In genomic region chr2:127063701-127064590, GRCh38 we compare ENCODE assay signal across 1 cellular context.
TF ChIP-seq lines count a peak whose summit lies in the region.

No MANE protein-coding gene starts in this region.

TF ChIP-seq in IMR-90, 13 proteins besides CTCF, POLR2A, EP300 and RAD21:
- TF ChIP-seq USF2 (IDR thresholded peaks at IDR 0.05; ENCODE audit: low read depth, low read length) (no peak), MXI1 (IDR thresholded peaks at IDR 0.05; ENCODE audit: borderline replicate concordance, low read depth, low read length) (no peak), NFE2L2 (IDR thresholded peaks at IDR 0.05; ENCODE audit: low read depth, low read length) (no peak)
